In the genomic region with DNA sequence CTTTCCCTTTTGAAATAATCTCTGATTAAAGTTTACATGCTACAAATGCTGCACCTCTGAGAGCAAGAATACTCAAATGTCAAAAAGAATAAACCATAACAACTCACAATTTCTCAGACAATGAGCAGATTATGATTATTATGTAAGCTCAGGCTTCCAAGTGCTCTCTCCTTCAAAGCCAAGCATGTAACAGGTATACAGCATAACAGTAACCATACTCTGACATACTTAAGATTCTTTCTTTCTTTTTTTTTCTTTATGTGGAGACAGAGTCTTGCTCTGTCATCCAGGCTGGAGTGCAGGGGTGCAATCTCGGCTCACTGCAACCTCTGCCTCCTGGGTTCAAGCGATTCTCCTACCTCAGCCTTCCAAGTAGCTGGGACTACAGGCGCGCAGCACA, we compare ENCODE assay signal across 11 cellular contexts.
DNase-seq lines count a peak whose midpoint lies in the region; ATAC-seq, FAIRE-seq and TF ChIP-seq lines count a peak whose summit lies in the region.
"Had no signal": no experiment of that assay in that cellular context is flagged by ENCODE, and none has a peak within 500 bp of the region (broad histone marks: within the 10 kb centered on the region; RNA-seq: fewer than 3 reads in every experiment).

No MANE protein-coding gene starts in this region.

- H3K9me3 ChIP-seq in Loucy (ENCODE audit: insufficient read depth, low read depth, low read length), result no peaks in the 10 kb centered on the region
- no peaks in the 10 kb centered on the region for H3K9me3 ChIP-seq in endothelial cell of umbilical vein (replicated peaks; ENCODE audit: control insufficient read depth, insufficient read depth, low read length)

- H3K4me2 ChIP-seq in Loucy (ENCODE audit: low read depth, low read length, poor library complexity, severe bottlenecking), result peak overlapping the region; percentile 70
- no peak overlapping the region for H3K4me2 ChIP-seq in endothelial cell of umbilical vein (ENCODE audit: insufficient read depth, low read length)

- no peaks in the 10 kb centered on the region for H4K20me1 ChIP-seq in Loucy (ENCODE audit: insufficient read depth, low read length, poor library complexity, severe bottlenecking)
- H4K20me1 ChIP-seq in endothelial cell of umbilical vein (replicated peaks; ENCODE audit: control insufficient read depth, extremely low read depth, insufficient read depth, low read length), result no peaks in the 10 kb centered on the region

- CTCF ChIA-PET in endothelial cell of umbilical vein (lab: Charles Lee), result no interaction called here

- TF ChIP-seq POLR2A in endothelial cell of umbilical vein (IDR thresholded peaks at IDR 0.05; ENCODE audit: low read depth, low read length), result no peak

- H3K27ac ChIP-seq in endothelial cell of umbilical vein (ENCODE audit: insufficient read depth, low read depth, low read length), result peak overlapping the region; percentile 98

- no peak for ATAC-seq in GM21723 (IDR thresholded peaks at IDR 0.05; ENCODE audit: unreplicated experiment)

- no peaks in the 10 kb centered on the region for H3K9me1 ChIP-seq in endothelial cell of umbilical vein (replicated peaks; ENCODE audit: control insufficient read depth, extremely low read depth, insufficient read depth, low read length)

- in situ Hi-C loops in ACHN (cut with HindIII; ENCODE audit: low pct_ligation_motif_present, low pct_unique_long_range_greater_than_20kb, low sequenced_read_pairs), result no loop called here

- POLR2A ChIA-PET in endothelial cell of umbilical vein (lab: Charles Lee), result interaction anchor here (0.6 kb wide), 1 partner anchor 10 kb away, joined by 5 read pairs; no protein-coding TSS in a partner anchor

- peak overlapping the region; percentile 89 for H3K27ac Mint-ChIP-seq in progenitor cell of endocrine pancreas

- BruUV-seq in endothelial cell of umbilical vein (replicated peaks; lab: Mats Ljungman, UMichigan), result no TSS peak

- H3K4me3 Mint-ChIP-seq in progenitor cell of endocrine pancreas (ENCODE audit: low read depth), result no peak overlapping the region

- H3K9me3 Mint-ChIP-seq in progenitor cell of endocrine pancreas (ENCODE audit: low read depth), result peaks cover 7% of the 10 kb centered on the region

- intact Hi-C loops in endothelial cell of umbilical vein (cut with micrococcal nuclease), result loop anchor here (5.0 kb wide), 1 partner anchor 71 kb away; no protein-coding TSS in a partner anchor

- H3K9ac ChIP-seq in Loucy (ENCODE audit: low read depth, low read length, poor library complexity, severe bottlenecking) (no peak overlapping the region), endothelial cell of umbilical vein (replicated peaks; ENCODE audit: extremely low read depth, insufficient read depth, low read length) (no peak overlapping the region)

- H3K4me3 ChIP-seq in Loucy (ENCODE audit: low read length, poor library complexity, severe bottlenecking) (no peak overlapping the region), endothelial cell of umbilical vein (replicated peaks in 1 of 3; ENCODE audit: insufficient read depth in 1 of 3, low read depth in 1 of 3, low read length in 3 of 3) (no peak overlapping the region)

- peaks cover 3% of the 10 kb centered on the region; the same call in 1 of the 2 replicates for H3F3A ChIP-seq in Loucy (ENCODE audit: low read depth)

- dilution Hi-C loops in endothelial cell of umbilical vein (cut with MboI; ENCODE audit: extremely low pct_ligation_motif_present, low sequenced_read_pairs), result no loop called here

- H3K27me3 ChIP-seq in Loucy (ENCODE audit: insufficient read depth, low read length, poor library complexity, severe bottlenecking) (no peaks in the 10 kb centered on the region), endothelial cell of umbilical vein (ENCODE audit: control insufficient read depth in 2 of 2, insufficient read depth in 2 of 2, low read length in 2 of 2) (no peaks in the 10 kb centered on the region)

- peak; percentile 9 for DNase-seq in ACHN
- no peak for DNase-seq in endothelial cell of umbilical vein (ENCODE audit: low read depth, low spot score)
- no peak for DNase-seq in progenitor cell of endocrine pancreas (ENCODE audit: low spot score, unreplicated experiment)
- DNase-seq in activated CD4-positive, CD25-positive, alpha-beta regulatory T cell (lab: John Stamatoyannopoulos, UW), result no peak
- DNase-seq in stimulated activated CD8-positive, alpha-beta memory T cell treated with anti-CD3 and anti-CD28 coated beads, Interleukin-4, amount 100 ng/mL, for 48 hours, result no peak
- no peak for DNase-seq in NCI-H82 (lab: John Stamatoyannopoulos, UW)
- DNase-seq: activated naive CD4-positive, alpha-beta T cell treated with Interleukin-2 at 50 U/mL for 16 hours; effector CD8-positive, alpha-beta T cell; NCI-H1694 had no signal

- no peak for FAIRE-seq in endothelial cell of umbilical vein (lab: Jason Lieb, UNC)

- TF ChIP-seq CTCF in Loucy (conservative IDR thresholded peaks at IDR 0.05; ENCODE audit: low read length), result no peak
- no peak for TF ChIP-seq CTCF in endothelial cell of umbilical vein (IDR thresholded peaks at IDR 0.05; ENCODE audit: extremely low read depth in 1 of 2, insufficient read depth in 1 of 2, low read depth in 1 of 2, low read length in 2 of 2)
- TF ChIP-seq CTCF in progenitor cell of endocrine pancreas (IDR thresholded peaks at IDR 0.05; ENCODE audit: unreplicated experiment), result no peak

- peaks cover 10% of the 10 kb centered on the region for H3K36me3 Mint-ChIP-seq in progenitor cell of endocrine pancreas (ENCODE audit: insufficient read depth)

- peaks cover 18% of the 10 kb centered on the region for H3K4me1 ChIP-seq in Loucy (ENCODE audit: insufficient read depth, low read length, poor library complexity, severe bottlenecking)
- H3K4me1 ChIP-seq in endothelial cell of umbilical vein (ENCODE audit: control insufficient read depth, extremely low read depth, insufficient read depth, low read length), result peaks cover 15% of the 10 kb centered on the region

- H2AFZ ChIP-seq in Loucy (ENCODE audit: low read length), result no peak overlapping the region
- H2AFZ ChIP-seq in endothelial cell of umbilical vein (ENCODE audit: low read depth, low read length), result no peak overlapping the region

- H3K36me3 ChIP-seq in Loucy (ENCODE audit: insufficient read depth, low read length) (no peaks in the 10 kb centered on the region), endothelial cell of umbilical vein (ENCODE audit: control insufficient read depth in 2 of 2, extremely low read depth in 1 of 2, insufficient read depth in 2 of 2, low read length in 2 of 2) (no peaks in the 10 kb centered on the region)

- peaks cover 39% of the 10 kb centered on the region for H3K79me2 ChIP-seq in Loucy (ENCODE audit: insufficient read depth, low read length)
- peaks cover 49% of the 10 kb centered on the region for H3K79me2 ChIP-seq in endothelial cell of umbilical vein (ENCODE audit: control insufficient read depth, insufficient read depth, low read length)

- H3K27me3 Mint-ChIP-seq in progenitor cell of endocrine pancreas, result no peaks in the 10 kb centered on the region

- H3K9me2 ChIP-seq in Loucy (replicated peaks; ENCODE audit: low read depth, low read length), result no peaks in the 10 kb centered on the region

- peaks cover 11% of the 10 kb centered on the region for H3K4me1 Mint-ChIP-seq in progenitor cell of endocrine pancreas (ENCODE audit: low read depth)

TF ChIP-seq in endothelial cell of umbilical vein, 7 proteins besides CTCF, POLR2A, EP300 and RAD21:
- TF ChIP-seq MYC (IDR thresholded peaks at IDR 0.05; ENCODE audit: low read depth, low read length), result no peak
- TF ChIP-seq, protein P1, sequence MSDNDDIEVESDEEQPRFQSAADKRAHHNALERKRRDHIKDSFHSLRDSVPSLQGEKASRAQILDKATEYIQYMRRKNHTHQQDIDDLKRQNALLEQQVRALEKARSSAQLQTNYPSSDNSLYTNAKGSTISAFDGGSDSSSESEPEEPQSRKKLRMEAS (IDR thresholded peaks at IDR 0.05; ENCODE audit: insufficient read depth, insufficient read length), result no peak
- TF ChIP-seq EZH2 (IDR thresholded peaks at IDR 0.05; ENCODE audit: borderline replicate concordance, low read depth, low read length, severe bottlenecking), result no peak
- TF ChIP-seq GATA2 (IDR thresholded peaks at IDR 0.05; ENCODE audit: insufficient read depth, insufficient read length, low read depth, low read length), result no peak
- no peak for TF ChIP-seq JUN (IDR thresholded peaks at IDR 0.05; ENCODE audit: borderline replicate concordance, insufficient read depth, insufficient read length, low read depth)
- no peak for TF ChIP-seq POLR2AphosphoS5 (IDR thresholded peaks at IDR 0.05; ENCODE audit: insufficient read depth, low read depth, low read length)
- no peak for TF ChIP-seq FOS (IDR thresholded peaks at IDR 0.05; ENCODE audit: borderline replicate concordance, insufficient read depth, low read length)
TF ChIP-seq in endothelial cell of umbilical vein: peak in this region for 0.
